ENCODE assay signal across 22 cellular contexts in genomic region chr3:169082076-169082475, GRCh38.
DNase-seq lines count a peak whose midpoint lies in the region; ATAC-seq, FAIRE-seq and TF ChIP-seq lines count a peak whose summit lies in the region.
"Had no signal": no experiment of that assay in that cellular context is flagged by ENCODE, and none has a peak within 500 bp of the region (broad histone marks: within the 10 kb centered on the region; RNA-seq: fewer than 3 reads in every experiment).

No MANE protein-coding gene starts in this region.

- peaks cover 2% of the 10 kb centered on the region for H3K9me3 Mint-ChIP-seq in glutamatergic neuron (ENCODE audit: unreplicated experiment)
- H3K9me3 Mint-ChIP-seq: H9 had no signal

- no peaks in the 10 kb centered on the region for H3K4me1 Mint-ChIP-seq in glutamatergic neuron (ENCODE audit: low read depth, unreplicated experiment)

- H3K36me3 Mint-ChIP-seq in glutamatergic neuron (ENCODE audit: unreplicated experiment): no peaks in the 10 kb centered on the region

- H3K79me2 ChIP-seq in H1 (ENCODE audit: control insufficient read depth in 1 of 2, insufficient read depth in 2 of 2, low read length in 2 of 2): no peaks in the 10 kb centered on the region
- no peaks in the 10 kb centered on the region for H3K79me2 ChIP-seq in keratinocyte (ENCODE audit: control insufficient read depth, insufficient read depth, low read length)

- H2BK20ac ChIP-seq in H1 (ENCODE audit: low read length): no peak overlapping the region

- H2AFZ ChIP-seq in H1 (ENCODE audit: low read length) (0 out of 2 replicates have a peak overlapping the region, but pooled peaks have one; percentile 60), keratinocyte (ENCODE audit: control insufficient read depth, low read length) (peak overlapping the region; percentile 29)

- H2BK5ac ChIP-seq in H1 (ENCODE audit: low read depth, low read length): no peak overlapping the region

- H2AK5ac ChIP-seq in H1 (ENCODE audit: low read depth, low read length): no peak overlapping the region

- H3K79me1 ChIP-seq in H1 (ENCODE audit: low read depth, low read length): no peaks in the 10 kb centered on the region

- no peaks in the 10 kb centered on the region for H3K27me3 ChIP-seq in H1 (replicated peaks in 1 of 4; ENCODE audit: control insufficient read depth in 3 of 4, extremely low read depth in 1 of 4, insufficient read depth in 3 of 4, low read length in 3 of 4)
- H3K27me3 ChIP-seq in keratinocyte (ENCODE audit: control insufficient read depth, extremely low read depth, insufficient read depth, low read length): no peaks in the 10 kb centered on the region
- H3K27me3 ChIP-seq in upper lobe of right lung: no peaks in the 10 kb centered on the region
- no peaks in the 10 kb centered on the region for H3K27me3 ChIP-seq in left lung

- no peak for TF ChIP-seq POLR2A in H1 (IDR thresholded peaks at IDR 0.05; ENCODE audit: control extremely low read depth in 1 of 2, low read depth in 2 of 2, low read length in 2 of 2)

- 94% methylated on average over 2 of the region's 2 CpGs; no CpG with 5 or more reads in 1 of the 2 experiments for WGBS in H1 (ENCODE audit: extremely low coverage in 1 of 2, insufficient coverage in 1 of 2, insufficient read length in 1 of 2, insufficient replicate concordance in 2 of 2, low coverage in 1 of 2, low lambda C conversion rate in 2 of 2, missing lambda C conversion rate in 1 of 2), 2 experiments

- H3K14ac ChIP-seq in H1 (ENCODE audit: insufficient read length): no peak overlapping the region

- no peak for FAIRE-seq in H1 (lab: Jason Lieb, UNC)
- no peak for FAIRE-seq in keratinocyte (lab: Jason Lieb, UNC)

- H2BK12ac ChIP-seq in H1 (ENCODE audit: low read depth, low read length): no peak overlapping the region

- ATAC-seq in upper lobe of right lung: no peak
- no peak for ATAC-seq in left lung

- H3K4me1 ChIP-seq in H1 (replicated peaks in 1 of 4; ENCODE audit: control insufficient read depth in 3 of 4, insufficient read depth in 4 of 4, low read length in 3 of 4) (peaks cover 0 to 9% (median 3%) of the 10 kb centered on the region in 4 experiments; a peak in 3 of 7 replicates), keratinocyte (ENCODE audit: control insufficient read depth, extremely low read depth, insufficient read depth, low read length) (peaks cover 22% of the 10 kb centered on the region), upper lobe of right lung (peaks cover 3% of the 10 kb centered on the region), left lung (no peaks in the 10 kb centered on the region)

- H4K20me1 ChIP-seq in H1 (replicated peaks in 1 of 2; ENCODE audit: control insufficient read depth in 1 of 2, insufficient read depth in 2 of 2, low read length in 2 of 2) (no peaks in the 10 kb centered on the region), keratinocyte (ENCODE audit: control insufficient read depth, extremely low read depth, insufficient read depth, low read length) (no peaks in the 10 kb centered on the region)

- H2BK120ac ChIP-seq in H1 (replicated peaks; ENCODE audit: low read depth, low read length): no peak overlapping the region

- no peak overlapping the region for H3K27ac Mint-ChIP-seq in glutamatergic neuron (ENCODE audit: unreplicated experiment)
- H3K27ac Mint-ChIP-seq: H9 had no signal

- H3K9ac ChIP-seq in H1 (replicated peaks in 1 of 4; ENCODE audit: extremely low read depth in 1 of 4, low read depth in 3 of 4, low read length in 3 of 4) (no peak overlapping the region), keratinocyte (ENCODE audit: control insufficient read depth, extremely low read depth, insufficient read depth, low read length) (no peak overlapping the region)

- H3K27ac ChIP-seq in RWPE1 (peak overlapping the region; percentile 70), H1 (ENCODE audit: low read depth, low read length) (no peak overlapping the region), keratinocyte (ENCODE audit: control insufficient read depth, insufficient read depth, low read length) (no peak overlapping the region), upper lobe of right lung (no peak overlapping the region), left lung (no peak overlapping the region)
- H3K27ac ChIP-seq: C4-2B, HL-60 had no signal

- no peak overlapping the region for H3K23ac ChIP-seq in H1 (ENCODE audit: insufficient read length)

- DNase-seq in RWPE1 (ENCODE audit: low spot score) (no peak), H1 (ENCODE audit: low read depth in 1 of 2, low spot score in 2 of 2) (no peak), keratinocyte (ENCODE audit: low read depth, low spot score) (no peak), NCI-H1694 (lab: John Stamatoyannopoulos, UW) (no peak), upper lobe of right lung (no peak), glutamatergic neuron (no peak), left lung (no peak)
- DNase-seq: ACHN, AML-193, DMS79, H9, MM.1S, NCI-H1092 treated with DMSO at 0.1 percent for 48 hours, NCI-H146, NCI-H2107, NCI-H226, NCI-H524, NCI-H82, OCI-M1, SHP77 had no signal

- no peak overlapping the region for H3K18ac ChIP-seq in H1 (ENCODE audit: extremely low read depth, low read length)

- intact Hi-C loops in upper lobe of right lung (cut with DNase I) (no loop called here), left lung (cut with DNase I) (no loop called here)

- dilution Hi-C loops in keratinocyte (cut with MboI; ENCODE audit: extremely low pct_ligation_motif_present, low sequenced_read_pairs): no loop called here

- no peaks in the 10 kb centered on the region for H3K9me1 ChIP-seq in keratinocyte (ENCODE audit: control insufficient read depth, extremely low read depth, insufficient read depth, low read length)

- H3K36me3 ChIP-seq in H1 (ENCODE audit: control insufficient read depth in 2 of 4, insufficient read depth in 4 of 4, low read length in 3 of 4): no peaks in the 10 kb centered on the region
- H3K36me3 ChIP-seq in keratinocyte (ENCODE audit: control insufficient read depth in 2 of 2, extremely low read depth in 1 of 2, insufficient read depth in 2 of 2, low read length in 2 of 2): no peaks in the 10 kb centered on the region
- peaks cover 6% of the 10 kb centered on the region for H3K36me3 ChIP-seq in upper lobe of right lung
- no peaks in the 10 kb centered on the region for H3K36me3 ChIP-seq in left lung

- no peak overlapping the region for H2BK15ac ChIP-seq in H1 (ENCODE audit: low read length)

- no peak overlapping the region for H3K4me2 ChIP-seq in H1 (ENCODE audit: insufficient read depth in 1 of 2, low read depth in 2 of 2, low read length in 2 of 2)
- no peak overlapping the region for H3K4me2 ChIP-seq in keratinocyte (ENCODE audit: control insufficient read depth, extremely low read depth, insufficient read depth, low read depth, low read length)

- H3K23me2 ChIP-seq in H1 (ENCODE audit: low read depth, low read length): no peaks in the 10 kb centered on the region

- no peak for TF ChIP-seq EP300 in H1 (IDR thresholded peaks at IDR 0.05; ENCODE audit: borderline replicate concordance in 1 of 2, low read depth in 2 of 2, low read length in 2 of 2)

- CTCF ChIA-PET in RWPE1 (lab: Yijun Ruan, JAX) (no interaction called here), H1 (lab: Charles Lee; ENCODE audit: partially characterized antibody) (no interaction called here)

- no peak overlapping the region for H3K4ac ChIP-seq in H1 (replicated peaks; ENCODE audit: insufficient read length, low read depth, low read length)

- no peak overlapping the region for H4K5ac ChIP-seq in H1 (ENCODE audit: insufficient read length, low read depth, low read length)

- no peak for TF ChIP-seq RAD21 in H1 (IDR thresholded peaks at IDR 0.05 in 1 of 2, conservative IDR thresholded peaks at IDR 0.05 in 1 of 2; ENCODE audit: low read depth in 2 of 2, low read length in 2 of 2)

- POLR2A ChIA-PET in RWPE1 (lab: Yijun Ruan, JAX; ENCODE audit: low non-redundant PET): no interaction called here
- POLR2A ChIA-PET in H1 (lab: Charles Lee; ENCODE audit: partially characterized antibody): interaction anchor here (0.6 kb wide), 1 partner anchor 1226 kb away, joined by 4 read pairs; no protein-coding TSS in a partner anchor

- H3K9me3 ChIP-seq in H1 (ENCODE audit: insufficient read depth in 2 of 2, low read depth in 1 of 2, low read length in 1 of 2): no peaks in the 10 kb centered on the region
- no peaks in the 10 kb centered on the region for H3K9me3 ChIP-seq in keratinocyte (ENCODE audit: control insufficient read depth, low read depth, low read length)
- no peaks in the 10 kb centered on the region for H3K9me3 ChIP-seq in upper lobe of right lung
- no peaks in the 10 kb centered on the region for H3K9me3 ChIP-seq in left lung

- TF ChIP-seq CTCF in RWPE1 (conservative IDR thresholded peaks at IDR 0.05; ENCODE audit: low read depth) (no peak), H1 (IDR thresholded peaks at IDR 0.05; ENCODE audit: control extremely low read depth in 1 of 3, insufficient read depth in 1 of 3, low read depth in 1 of 3, low read length in 3 of 3) (no peak), keratinocyte (optimal IDR thresholded peaks at IDR 0.05 in 1 of 3, IDR thresholded peaks at IDR 0.05 in 1 of 3, conservative IDR thresholded peaks at IDR 0.05 in 1 of 3; ENCODE audit: extremely low read depth in 1 of 3, insufficient read depth in 2 of 3, low read length in 3 of 3) (no peak), upper lobe of right lung (IDR thresholded peaks at IDR 0.05) (no peak), glutamatergic neuron (IDR thresholded peaks at IDR 0.05; ENCODE audit: partially characterized antibody, unreplicated experiment) (no peak), left lung (IDR thresholded peaks at IDR 0.05) (no peak)

- H4K91ac ChIP-seq in H1 (replicated peaks; ENCODE audit: insufficient read length, low read length): no peak overlapping the region

- H3K56ac ChIP-seq in H1 (replicated peaks; ENCODE audit: insufficient read length, low read depth, low read length): no peak overlapping the region

- no peak overlapping the region for H4K8ac ChIP-seq in H1 (ENCODE audit: extremely low read depth, insufficient read depth, low read length)

- H3K27me3 Mint-ChIP-seq in glutamatergic neuron (ENCODE audit: unreplicated experiment): no peaks in the 10 kb centered on the region

- H3K4me3 Mint-ChIP-seq in glutamatergic neuron (ENCODE audit: unreplicated experiment): no peak overlapping the region
- H3K4me3 Mint-ChIP-seq: H9 had no signal

- H3K4me3 ChIP-seq in H1 (ENCODE audit: extremely low read depth in 1 of 4, insufficient read depth in 2 of 4, low read depth in 3 of 4, low read length in 4 of 4) (no peak overlapping the region), keratinocyte (ENCODE audit: control insufficient read depth in 2 of 3, extremely low read depth in 1 of 3, insufficient read depth in 2 of 3, low read depth in 1 of 3, low read length in 3 of 3) (no peak overlapping the region), upper lobe of right lung (no peak overlapping the region), left lung (no peak overlapping the region)

TF ChIP-seq in H1, 55 proteins besides CTCF, POLR2A, EP300 and RAD21 (continues in another document):
- no peak for TF ChIP-seq CTBP2 (IDR thresholded peaks at IDR 0.05; ENCODE audit: borderline replicate concordance, insufficient read depth, insufficient read length, low read length)
- TF ChIP-seq POU5F1 (IDR thresholded peaks at IDR 0.05; ENCODE audit: low read depth, low read length): no peak
- TF ChIP-seq CHD2 (IDR thresholded peaks at IDR 0.05; ENCODE audit: low read length): no peak
- no peak for TF ChIP-seq SP4 (IDR thresholded peaks at IDR 0.05; ENCODE audit: low read length)
- no peak for TF ChIP-seq GTF2F1 (IDR thresholded peaks at IDR 0.05; ENCODE audit: borderline replicate concordance, low read depth, low read length)
